Comparison of ENCODE assay signal across 27 cellular contexts in genomic region chr12:63090716-63091115, GRCh38.
"Had no signal": no experiment of that assay in that cellular context is flagged by ENCODE, and none has a peak within 500 bp of the region (broad histone marks: within the 10 kb centered on the region; RNA-seq: fewer than 3 reads in every experiment).

No MANE protein-coding gene starts in this region.

- H3K9ac ChIP-seq: KMS-11, SK-N-SH had no signal

- H3K27ac ChIP-seq: adrenal gland, brain microvascular endothelial cell, KMS-11, SJSA1, VCaP had no signal

- DNase-seq: activated B cell treated with CpG ODN at 0.5 μM for 24 hours; activated CD4-positive, alpha-beta memory T cell treated with anti-CD3 and anti-CD28 coated beads for 36 hours; activated CD4-positive, alpha-beta T cell treated with anti-CD3 and anti-CD28 coated beads for 4 hours; activated CD4-positive, alpha-beta T cell treated with anti-CD3 and anti-CD28 coated beads, Interleukin-2, amount 50 U/mL, for 1 hour; activated CD4-positive, CD25-positive, alpha-beta regulatory T cell treated with anti-CD3 and anti-CD28 coated beads, Interleukin-2, amount 50 U/mL, for 72 hours; activated CD8-positive, alpha-beta memory T cell treated with anti-CD3 and anti-CD28 coated beads, Interleukin-2, amount 50 U/mL, for 4 hours; activated gamma-delta T cell treated with Interleukin-2 at 50 U/mL for 16 hours; activated naive CD4-positive, alpha-beta T cell treated with anti-CD3 and anti-CD28 coated beads for 36 hours; activated T-cell treated with anti-CD3 and anti-CD28 coated beads for 4 hours; activated T-cell treated with anti-CD3 and anti-CD28 coated beads, Interleukin-2, amount 50 U/mL, for 4 hours; adrenal gland; brain microvascular endothelial cell; MM.1S; MV-4-11; NCI-H1092; NCI-H1436 treated with DMSO at 0.1 percent for 48 hours; NCI-H1694 treated with DMSO at 0.1 percent for 48 hours; NCI-H2029; NCI-H345; NCI-H524 treated with DMSO at 0.1 percent for 48 hours; SHP77; SK-N-SH had no signal

- H3K4me2 ChIP-seq: KMS-11, SK-N-SH had no signal

- H3K36me3 ChIP-seq: adrenal gland, brain microvascular endothelial cell, SJSA1 had no signal

- H3K4me1 ChIP-seq: adrenal gland, SJSA1 had no signal

- H3K27me3 ChIP-seq: adrenal gland, brain microvascular endothelial cell, SJSA1 had no signal

- ATAC-seq: activated naive CD4-positive, alpha-beta T cell treated with anti-CD3 and anti-CD28 coated beads, Interleukin-2, amount 50 U/mL, for 72 hours; activated T-cell treated with anti-CD3 and anti-CD28 coated beads, Interleukin-2, amount 50 U/mL, for 4 hours; Panc1 had no signal

- H3K4me3 ChIP-seq: adrenal gland, SJSA1 had no signal

- H3K9me3 ChIP-seq: adrenal gland, SJSA1, SK-N-SH had no signal
